Comparison of ENCODE assay signal across 21 cellular contexts in genomic region chr2:109202486-109202885, GRCh38.
"Had no signal": no experiment of that assay in that cellular context is flagged by ENCODE, and none has a peak within 500 bp of the region (broad histone marks: within the 10 kb centered on the region; RNA-seq: fewer than 3 reads in every experiment).

No MANE protein-coding gene starts in this region.

- H3K27ac ChIP-seq: dorsolateral prefrontal cortex, left lung, lower lobe of right lung, neural progenitor cell, parathyroid adenoma, prostate gland, thyroid gland, upper lobe of right lung had no signal

- H3K36me3 ChIP-seq: heart left ventricle, left lung, lower lobe of right lung, neural progenitor cell, prostate gland, thyroid gland, upper lobe of right lung had no signal

- DNase-seq: cortex of kidney; effector CD8-positive, alpha-beta T cell; heart left ventricle; hypothalamus; left lung; lower lobe of right lung; midbrain; occipital lobe; stimulated activated CD4-positive, alpha-beta T cell treated with anti-CD3 and anti-CD28 coated beads, Interleukin-12 subunit alpha, Interleukin-12 subunit beta, amount 100 ng/mL, for 4 hours; stimulated activated naive CD4-positive, alpha-beta T cell treated with Interleukin-2 at 50 U/mL for 16 hours; thyroid gland; upper lobe of right lung had no signal

- H3K27me3 ChIP-seq: dorsolateral prefrontal cortex, heart left ventricle, left lung, neural progenitor cell, thyroid gland, upper lobe of right lung had no signal

- H3K9me3 Mint-ChIP-seq: central memory CD8-positive, alpha-beta T cell; memory B cell; neural progenitor cell had no signal

- H3K9me3 ChIP-seq: left lung, lower lobe of right lung, prostate gland, thyroid gland, upper lobe of right lung had no signal

- H3K79me2 ChIP-seq: parathyroid adenoma had no signal

- H3K4me1 ChIP-seq: left lung, lower lobe of right lung, neural progenitor cell, parathyroid adenoma, prostate gland, upper lobe of right lung had no signal

- H3K4me2 ChIP-seq: neural progenitor cell had no signal

- H3K4me3 Mint-ChIP-seq: central memory CD8-positive, alpha-beta T cell; memory B cell; natural killer cell treated with Interleukin-12 subunit alpha and Interleukin-12 subunit beta and Interleukin-15 and Interleukin-18, amount 100 ng/mL, for 72 hours; neural progenitor cell had no signal

- H3K9ac ChIP-seq: neural progenitor cell, parathyroid adenoma had no signal

- H3K36me3 Mint-ChIP-seq: memory B cell; natural killer cell treated with Interleukin-12 subunit alpha and Interleukin-12 subunit beta and Interleukin-15 and Interleukin-18, amount 100 ng/mL, for 72 hours; neural progenitor cell had no signal

- H2AFZ ChIP-seq: neural progenitor cell, parathyroid adenoma had no signal

- H3K4me3 ChIP-seq: dorsolateral prefrontal cortex, heart left ventricle, left lung, lower lobe of right lung, neural progenitor cell, prostate gland, thyroid gland, upper lobe of right lung had no signal

- FAIRE-seq: frontal cortex, islet of Langerhans had no signal

- H3K27ac Mint-ChIP-seq: memory B cell; natural killer cell treated with Interleukin-12 subunit alpha and Interleukin-12 subunit beta and Interleukin-15 and Interleukin-18, amount 100 ng/mL, for 72 hours; neural progenitor cell had no signal

- H3K4me1 Mint-ChIP-seq: memory B cell had no signal

- ATAC-seq: left lung; lower lobe of right lung; natural killer cell treated with Interleukin-12 subunit alpha and Interleukin-12 subunit beta and Interleukin-15 and Interleukin-18, amount 100 ng/mL, for 72 hours; upper lobe of right lung had no signal
